ENCODE assay signal across 28 cellular contexts in genomic region chr17:5608696-5609095, GRCh38. TPM values are rescaled to one million over a fixed set of nuclear protein-coding genes. Genes with fewer than 3 reads are reported as not detected.
DNase-seq lines count a peak whose midpoint lies in the region; ATAC-seq, FAIRE-seq and TF ChIP-seq lines count a peak whose summit lies in the region.
"Had no signal": no experiment of that assay in that cellular context is flagged by ENCODE, and none has a peak within 500 bp of the region (broad histone marks: within the 10 kb centered on the region; RNA-seq: fewer than 3 reads in every experiment).

No MANE protein-coding gene starts in this region.

- dilution Hi-C loops in endothelial cell of umbilical vein (cut with MboI; ENCODE audit: extremely low pct_ligation_motif_present, low sequenced_read_pairs): no loop called here

- intact Hi-C loops in endothelial cell of umbilical vein (cut with micrococcal nuclease): no loop called here

- no peak for TF ChIP-seq CTCF in astrocyte (IDR thresholded peaks at IDR 0.05; ENCODE audit: insufficient read depth, low read depth, low read length)
- no peak for TF ChIP-seq CTCF in endothelial cell of umbilical vein (IDR thresholded peaks at IDR 0.05; ENCODE audit: extremely low read depth in 1 of 2, insufficient read depth in 1 of 2, low read depth in 1 of 2, low read length in 2 of 2)
- no peak for TF ChIP-seq CTCF in neural crest cell (conservative IDR thresholded peaks at IDR 0.05)
- no peak for TF ChIP-seq CTCF in type B pancreatic cell (conservative IDR thresholded peaks at IDR 0.05)

- H3K27me3 Mint-ChIP-seq in astrocyte (ENCODE audit: low read depth, unreplicated experiment) (peaks cover 31% of the 10 kb centered on the region), neural crest cell (ENCODE audit: low read depth) (peaks cover 6% of the 10 kb centered on the region), type B pancreatic cell (peaks cover 15% of the 10 kb centered on the region)
- H3K27me3 Mint-ChIP-seq in stimulated activated naive CD8-positive, alpha-beta T cell treated with anti-CD3 and anti-CD28 coated beads, Interleukin-15, amount 100 ng/mL, for 72 hours: peaks cover 13% of the 10 kb centered on the region

- ATAC-seq in HG02870 (IDR thresholded peaks at IDR 0.05; ENCODE audit: unreplicated experiment): no peak
- no peak for ATAC-seq in stimulated activated naive CD8-positive, alpha-beta T cell treated with anti-CD3 and anti-CD28 coated beads, Interleukin-15, amount 100 ng/mL, for 72 hours
- ATAC-seq in GM21360 (IDR thresholded peaks at IDR 0.05; ENCODE audit: unreplicated experiment): no peak
- ATAC-seq: GM12878 had no signal

- CTCF ChIA-PET in endothelial cell of umbilical vein (lab: Charles Lee): interaction anchor here (0.8 to 1.4 kb wide), 4 partner anchors 15 to 97 kb away, joined by 3 to 6 read pairs (median 4); no protein-coding TSS in a partner anchor

- no peak for TF ChIP-seq POLR2A in endothelial cell of umbilical vein (IDR thresholded peaks at IDR 0.05; ENCODE audit: low read depth, low read length)

- BruUV-seq in endothelial cell of umbilical vein (replicated peaks; lab: Mats Ljungman, UMichigan): no TSS peak

- H3K9me1 ChIP-seq in endothelial cell of umbilical vein (replicated peaks; ENCODE audit: control insufficient read depth, extremely low read depth, insufficient read depth, low read length): no peaks in the 10 kb centered on the region

- H2AFZ ChIP-seq in astrocyte (ENCODE audit: low read depth, low read length) (no peak overlapping the region), endothelial cell of umbilical vein (ENCODE audit: low read depth, low read length) (no peak overlapping the region)

- DNase-seq in astrocyte (ENCODE audit: low read depth) (peak; percentile 43), endothelial cell of umbilical vein (ENCODE audit: low read depth, low spot score) (peak; percentile 29), neural crest cell (ENCODE audit: low read depth, low spot score) (no peak), type B pancreatic cell (ENCODE audit: extremely low spot score, unreplicated experiment) (no peak)
- no peak for DNase-seq in stimulated activated naive CD8-positive, alpha-beta T cell treated with anti-CD3 and anti-CD28 coated beads, Interleukin-15, amount 100 ng/mL, for 72 hours
- DNase-seq in activated CD4-positive, alpha-beta T cell treated with anti-CD3 and anti-CD28 coated beads, Interleukin-2, amount 50 U/mL, for 4 hours: no peak
- DNase-seq: 8988T; ACHN; BE2C; C1 segment of cervical spinal cord; CD4-positive, alpha-beta memory T cell; CD4-positive, CD25-positive, alpha-beta regulatory T cell; CD8-positive, alpha-beta memory T cell; COR-L47; DMS 273 treated with DMSO at 0.1 percent for 48 hours; DMS153; DMS53; DMS79; DND-41; EL; GDM1 had no signal

- H4K20me1 ChIP-seq in astrocyte (ENCODE audit: insufficient read depth, low read length) (no peaks in the 10 kb centered on the region), endothelial cell of umbilical vein (replicated peaks; ENCODE audit: control insufficient read depth, extremely low read depth, insufficient read depth, low read length) (no peaks in the 10 kb centered on the region)
- H4K20me1 ChIP-seq: BLaER1 had no signal

- no peak overlapping the region for H3K4me3 ChIP-seq in astrocyte (ENCODE audit: insufficient read depth, low read depth, low read length)
- H3K4me3 ChIP-seq in endothelial cell of umbilical vein (replicated peaks in 1 of 3; ENCODE audit: insufficient read depth in 1 of 3, low read depth in 1 of 3, low read length in 3 of 3): no peak overlapping the region
- H3K4me3 ChIP-seq: BLaER1, GM12878 had no signal

- H3K9me3 ChIP-seq in astrocyte (ENCODE audit: insufficient read depth, low read depth, low read length) (no peaks in the 10 kb centered on the region), endothelial cell of umbilical vein (replicated peaks; ENCODE audit: control insufficient read depth, insufficient read depth, low read length) (no peaks in the 10 kb centered on the region)
- H3K9me3 ChIP-seq: BE2C, BLaER1 had no signal

- FAIRE-seq in astrocyte (lab: Jason Lieb, UNC) (no peak), endothelial cell of umbilical vein (lab: Jason Lieb, UNC) (no peak)
- FAIRE-seq: A204.1, GM12878, GM12892, GM18507 had no signal

- H3K27me3 ChIP-seq in astrocyte (ENCODE audit: insufficient read depth, low read length) (peaks cover 8% of the 10 kb centered on the region), endothelial cell of umbilical vein (ENCODE audit: control insufficient read depth in 2 of 2, insufficient read depth in 2 of 2, low read length in 2 of 2) (no peaks in the 10 kb centered on the region)
- H3K27me3 ChIP-seq: BE2C, BLaER1 had no signal

- H3K4me3 Mint-ChIP-seq in astrocyte (ENCODE audit: unreplicated experiment): no peak overlapping the region
- no peak overlapping the region for H3K4me3 Mint-ChIP-seq in neural crest cell
- H3K4me3 Mint-ChIP-seq in type B pancreatic cell: peak overlapping the region; percentile 24
- H3K4me3 Mint-ChIP-seq in stimulated activated naive CD8-positive, alpha-beta T cell treated with anti-CD3 and anti-CD28 coated beads, Interleukin-15, amount 100 ng/mL, for 72 hours: no peak overlapping the region
- H3K4me3 Mint-ChIP-seq: CD4-positive, alpha-beta memory T cell; CD4-positive, CD25-positive, alpha-beta regulatory T cell; CD8-positive, alpha-beta memory T cell had no signal

- H3K4me1 Mint-ChIP-seq in astrocyte (ENCODE audit: low read depth, unreplicated experiment): no peaks in the 10 kb centered on the region
- peaks cover 11% of the 10 kb centered on the region for H3K4me1 Mint-ChIP-seq in neural crest cell
- peaks cover 26% of the 10 kb centered on the region for H3K4me1 Mint-ChIP-seq in type B pancreatic cell (ENCODE audit: unreplicated experiment)
- no peaks in the 10 kb centered on the region for H3K4me1 Mint-ChIP-seq in stimulated activated naive CD8-positive, alpha-beta T cell treated with anti-CD3 and anti-CD28 coated beads, Interleukin-15, amount 100 ng/mL, for 72 hours
- H3K4me1 Mint-ChIP-seq: CD4-positive, alpha-beta memory T cell; CD8-positive, alpha-beta memory T cell had no signal

- H3K27ac Mint-ChIP-seq in astrocyte (ENCODE audit: unreplicated experiment): no peak overlapping the region
- peak overlapping the region; percentile 65 for H3K27ac Mint-ChIP-seq in neural crest cell (ENCODE audit: unreplicated experiment)
- H3K27ac Mint-ChIP-seq in type B pancreatic cell: peak overlapping the region; percentile 30
- H3K27ac Mint-ChIP-seq in stimulated activated naive CD8-positive, alpha-beta T cell treated with anti-CD3 and anti-CD28 coated beads, Interleukin-15, amount 100 ng/mL, for 72 hours: no peak overlapping the region
- H3K27ac Mint-ChIP-seq: CD4-positive, alpha-beta memory T cell; CD4-positive, CD25-positive, alpha-beta regulatory T cell; CD8-positive, alpha-beta memory T cell had no signal

- POLR2A ChIA-PET in endothelial cell of umbilical vein (lab: Charles Lee): no interaction called here

- no peaks in the 10 kb centered on the region for H3K4me1 ChIP-seq in astrocyte (ENCODE audit: insufficient read depth, low read length)
- H3K4me1 ChIP-seq in endothelial cell of umbilical vein (ENCODE audit: control insufficient read depth, extremely low read depth, insufficient read depth, low read length): no peaks in the 10 kb centered on the region
- H3K4me1 ChIP-seq: BE2C had no signal

- H3K27ac ChIP-seq in astrocyte (ENCODE audit: low read depth, low read length): no peak overlapping the region
- no peak overlapping the region for H3K27ac ChIP-seq in endothelial cell of umbilical vein (ENCODE audit: insufficient read depth, low read depth, low read length)
- H3K27ac ChIP-seq: BLaER1 had no signal

- H3K79me2 ChIP-seq in astrocyte (ENCODE audit: insufficient read depth, low read length) (no peaks in the 10 kb centered on the region), endothelial cell of umbilical vein (ENCODE audit: control insufficient read depth, insufficient read depth, low read length) (no peaks in the 10 kb centered on the region)

- H3K36me3 Mint-ChIP-seq in astrocyte (ENCODE audit: low read depth, unreplicated experiment) (no peaks in the 10 kb centered on the region), neural crest cell (ENCODE audit: low read depth) (no peaks in the 10 kb centered on the region), type B pancreatic cell (no peaks in the 10 kb centered on the region)
- H3K36me3 Mint-ChIP-seq: CD4-positive, alpha-beta memory T cell; CD4-positive, CD25-positive, alpha-beta regulatory T cell had no signal

- H3K4me2 ChIP-seq in astrocyte (ENCODE audit: low read length): no peak overlapping the region
- H3K4me2 ChIP-seq in endothelial cell of umbilical vein (ENCODE audit: insufficient read depth, low read length): no peak overlapping the region
- H3K4me2 ChIP-seq: BLaER1 had no signal

- no peak overlapping the region for H3K9ac ChIP-seq in astrocyte (ENCODE audit: low read length)
- H3K9ac ChIP-seq in endothelial cell of umbilical vein (replicated peaks; ENCODE audit: extremely low read depth, insufficient read depth, low read length): no peak overlapping the region
- H3K9ac ChIP-seq: BLaER1 had no signal

- H3K36me3 ChIP-seq in astrocyte (ENCODE audit: insufficient read depth, low read length) (no peaks in the 10 kb centered on the region), endothelial cell of umbilical vein (ENCODE audit: control insufficient read depth in 2 of 2, extremely low read depth in 1 of 2, insufficient read depth in 2 of 2, low read length in 2 of 2) (no peaks in the 10 kb centered on the region)
- H3K36me3 ChIP-seq: BE2C, BLaER1 had no signal

- peaks cover 3% of the 10 kb centered on the region for H3K9me3 Mint-ChIP-seq in astrocyte (ENCODE audit: unreplicated experiment)
- H3K9me3 Mint-ChIP-seq in neural crest cell: no peaks in the 10 kb centered on the region
- no peaks in the 10 kb centered on the region for H3K9me3 Mint-ChIP-seq in type B pancreatic cell
- H3K9me3 Mint-ChIP-seq in stimulated activated naive CD8-positive, alpha-beta T cell treated with anti-CD3 and anti-CD28 coated beads, Interleukin-15, amount 100 ng/mL, for 72 hours: no peaks in the 10 kb centered on the region
- H3K9me3 Mint-ChIP-seq: CD4-positive, CD25-positive, alpha-beta regulatory T cell; CD8-positive, alpha-beta memory T cell had no signal

TF ChIP-seq in endothelial cell of umbilical vein, 7 proteins besides CTCF, POLR2A, EP300 and RAD21 (continues in another document):
- no peak for TF ChIP-seq EZH2 (IDR thresholded peaks at IDR 0.05; ENCODE audit: borderline replicate concordance, low read depth, low read length, severe bottlenecking)

RNA-seq across cellular contexts. Expression of gene NLRP1, which starts 24.4 kb away (rescaled TPM):
- total RNA-seq in astrocyte (37.5 and 48.1 TPM in 2 replicates), endothelial cell of umbilical vein (50.0 and 53.9 TPM in 2 replicates), neural crest cell (49.3 and 55.4 TPM in 2 replicates), type B pancreatic cell (ENCODE audit: low replicate concordance) (19.7 and 111 TPM in 2 replicates)
- polyA plus RNA-seq in endothelial cell of umbilical vein: 43.8 and 48.6 TPM in 2 replicates
- polyA plus RNA-seq in endothelial cell of umbilical vein (2011; cell fraction: cytosol; rRNA removed): 25.9 and 30.3 TPM in 2 replicates
- 216 and 219 TPM in 2 replicates for polyA plus RNA-seq in endothelial cell of umbilical vein (2011; cell fraction: nucleus; rRNA removed)
- 50.3 and 61.8 TPM in 2 replicates for polyA plus RNA-seq in endothelial cell of umbilical vein (2012)
- polyA minus RNA-seq in endothelial cell of umbilical vein: 73.6 and 74.8 TPM in 2 replicates
- not detected for polyA minus RNA-seq in endothelial cell of umbilical vein (2011; cell fraction: cytosol; rRNA and poly(A)+ RNA removed)
- 52.5 and 61.5 TPM in 2 replicates for polyA minus RNA-seq in endothelial cell of umbilical vein (2011; cell fraction: nucleus; rRNA and poly(A)+ RNA removed)

Comparison
In these comparisons a context has a peak if more than half of its experiments do, and no peak if none do; other contexts are left out.
1. DNase-seq: peak in astrocyte (single experiment) and endothelial cell of umbilical vein (single experiment); none in neural crest cell (single experiment), type B pancreatic cell (single experiment), stimulated activated naive CD8-positive, alpha-beta T cell treated with anti-CD3 and anti-CD28 coated beads, Interleukin-15, amount 100 ng/mL, for 72 hours (0 of 2) and activated CD4-positive, alpha-beta T cell treated with anti-CD3 and anti-CD28 coated beads, Interleukin-2, amount 50 U/mL, for 4 hours (0 of 2).
2. H3K27ac Mint-ChIP-seq: peak in neural crest cell (single experiment) and type B pancreatic cell (single experiment); none in astrocyte (single experiment) and stimulated activated naive CD8-positive, alpha-beta T cell treated with anti-CD3 and anti-CD28 coated beads, Interleukin-15, amount 100 ng/mL, for 72 hours (0 of 2).